19 cellular contexts compared by ENCODE assay signal in genomic region chr19:46980756-46981155, GRCh38. TPM values are rescaled to one million over a fixed set of nuclear protein-coding genes. Genes with fewer than 3 reads are reported as not detected.
DNase-seq lines count a peak whose midpoint lies in the region; ATAC-seq and TF ChIP-seq lines count a peak whose summit lies in the region.
"Had no signal": no experiment of that assay in that cellular context is flagged by ENCODE, and none has a peak within 500 bp of the region (broad histone marks: within the 10 kb centered on the region; RNA-seq: fewer than 3 reads in every experiment).

No MANE protein-coding gene starts in this region.

- intact Hi-C loops in activated CD8-positive, alpha-beta T cell treated with anti-CD3 and anti-CD28 coated beads for 36 hours (cut with micrococcal nuclease): no loop called here

- peak overlapping the region; percentile 53 for H3K27ac Mint-ChIP-seq in activated CD8-positive, alpha-beta T cell treated with anti-CD3 and anti-CD28 coated beads for 36 hours
- no peak overlapping the region for H3K27ac Mint-ChIP-seq in activated CD8-positive, alpha-beta T cell treated with anti-CD3 and anti-CD28 coated beads, Interleukin-2, amount 10 ng/mL, durations not matched to agents 7 days and 5 days
- H3K27ac Mint-ChIP-seq in HFFc6: peak overlapping the region; percentile 78
- H3K27ac Mint-ChIP-seq in osteocyte (ENCODE audit: unreplicated experiment): peak overlapping the region; percentile 83
- H3K27ac Mint-ChIP-seq: T-helper 1 cell treated with Interleukin-12 subunit alpha and Interleukin-12 subunit beta and Interleukin-4 antibody, amounts not matched to agents 30 μg/mL and 1 μg/mL, for 36 hours had no signal

- no peaks in the 10 kb centered on the region for H3K36me3 Mint-ChIP-seq in activated CD8-positive, alpha-beta T cell treated with anti-CD3 and anti-CD28 coated beads for 36 hours (ENCODE audit: low read depth)
- peaks cover 4% of the 10 kb centered on the region for H3K36me3 Mint-ChIP-seq in activated CD8-positive, alpha-beta T cell treated with anti-CD3 and anti-CD28 coated beads, Interleukin-2, amount 10 ng/mL, durations not matched to agents 7 days and 5 days (ENCODE audit: low read depth)
- H3K36me3 Mint-ChIP-seq in HFFc6 (ENCODE audit: low read depth) (peaks cover 13% of the 10 kb centered on the region), osteocyte (ENCODE audit: unreplicated experiment) (peaks cover 4% of the 10 kb centered on the region)
- H3K36me3 Mint-ChIP-seq: immature natural killer cell, WTC11 had no signal

- DNase-seq in activated CD8-positive, alpha-beta T cell treated with anti-CD3 and anti-CD28 coated beads for 36 hours: peak; percentile 25
- no peak for DNase-seq in activated CD8-positive, alpha-beta T cell treated with anti-CD3 and anti-CD28 coated beads, Interleukin-2, amount 10 ng/mL, durations not matched to agents 7 days and 5 days
- DNase-seq in HFFc6 (no peak), osteocyte (ENCODE audit: extremely low spot score, unreplicated experiment) (no peak), NOMO-1 (lab: John Stamatoyannopoulos, UW; ENCODE audit: unreplicated experiment in 2 of 2) (no peak), erythroblast (lab: John Stamatoyannopoulos, UW) (no peak), hypothalamus (lab: John Stamatoyannopoulos, UW) (no peak)
- DNase-seq: activated naive CD4-positive, alpha-beta T cell; EL; immature natural killer cell; lower lobe of right lung; MM.1S; NCI-H1694 treated with DMSO at 0.1 percent for 48 hours; stimulated activated naive CD4-positive, alpha-beta T cell treated with Interleukin-2 at 50 U/mL for 16 hours had no signal

- CTCF ChIA-PET in activated CD8-positive, alpha-beta T cell treated with anti-CD3 and anti-CD28 coated beads for 36 hours (lab: Charles Lee): interaction anchor here (1.5 to 2.0 kb wide), 2 partner anchors 10 to 214 kb away, joined by 3 to 11 read pairs; no protein-coding TSS in a partner anchor
- CTCF ChIA-PET in activated CD8-positive, alpha-beta T cell treated with anti-CD3 and anti-CD28 coated beads, Interleukin-2, amount 10 ng/mL, durations not matched to agents 7 days and 5 days (lab: Charles Lee): no interaction called here

- peaks cover 38% of the 10 kb centered on the region for H3K4me1 Mint-ChIP-seq in activated CD8-positive, alpha-beta T cell treated with anti-CD3 and anti-CD28 coated beads for 36 hours (ENCODE audit: low read depth)
- H3K4me1 Mint-ChIP-seq in activated CD8-positive, alpha-beta T cell treated with anti-CD3 and anti-CD28 coated beads, Interleukin-2, amount 10 ng/mL, durations not matched to agents 7 days and 5 days (ENCODE audit: low read depth): peaks cover 36% of the 10 kb centered on the region
- peaks cover 85% of the 10 kb centered on the region for H3K4me1 Mint-ChIP-seq in HFFc6 (ENCODE audit: low read depth)
- peaks cover 77% of the 10 kb centered on the region for H3K4me1 Mint-ChIP-seq in osteocyte (ENCODE audit: unreplicated experiment)

- POLR2A ChIA-PET in activated CD8-positive, alpha-beta T cell treated with anti-CD3 and anti-CD28 coated beads for 36 hours (lab: Charles Lee): interaction anchor here (2.2 kb wide), 1 partner anchor 25 kb away, joined by 4 read pairs; no protein-coding TSS in a partner anchor
- POLR2A ChIA-PET in activated CD8-positive, alpha-beta T cell treated with anti-CD3 and anti-CD28 coated beads, Interleukin-2, amount 10 ng/mL, durations not matched to agents 7 days and 5 days (lab: Charles Lee): no interaction called here

- TF ChIP-seq POLR2A in erythroblast (IDR thresholded peaks at IDR 0.05; ENCODE audit: low read length): no peak

- no peaks in the 10 kb centered on the region for H3K27me3 Mint-ChIP-seq in activated CD8-positive, alpha-beta T cell treated with anti-CD3 and anti-CD28 coated beads for 36 hours
- H3K27me3 Mint-ChIP-seq in activated CD8-positive, alpha-beta T cell treated with anti-CD3 and anti-CD28 coated beads, Interleukin-2, amount 10 ng/mL, durations not matched to agents 7 days and 5 days (ENCODE audit: low read depth): no peaks in the 10 kb centered on the region
- peaks cover 5% of the 10 kb centered on the region for H3K27me3 Mint-ChIP-seq in HFFc6 (ENCODE audit: insufficient read depth)
- no peaks in the 10 kb centered on the region for H3K27me3 Mint-ChIP-seq in osteocyte (ENCODE audit: unreplicated experiment)

- H3K27ac ChIP-seq in cingulate gyrus (ENCODE audit: low read depth, low read length): peak overlapping the region; percentile 42
- H3K27ac ChIP-seq: A549, lower lobe of right lung had no signal

- peak; percentile 46 for ATAC-seq in activated CD8-positive, alpha-beta T cell treated with anti-CD3 and anti-CD28 coated beads for 36 hours
- no peak for ATAC-seq in activated CD8-positive, alpha-beta T cell treated with anti-CD3 and anti-CD28 coated beads, Interleukin-2, amount 10 ng/mL, durations not matched to agents 7 days and 5 days
- ATAC-seq: A549, esophagus mucosa, lower lobe of right lung, WTC11 had no signal

- no peaks in the 10 kb centered on the region for H3K9me3 Mint-ChIP-seq in activated CD8-positive, alpha-beta T cell treated with anti-CD3 and anti-CD28 coated beads for 36 hours
- H3K9me3 Mint-ChIP-seq in activated CD8-positive, alpha-beta T cell treated with anti-CD3 and anti-CD28 coated beads, Interleukin-2, amount 10 ng/mL, durations not matched to agents 7 days and 5 days (ENCODE audit: insufficient read depth): no peaks in the 10 kb centered on the region
- no peaks in the 10 kb centered on the region for H3K9me3 Mint-ChIP-seq in HFFc6
- no peaks in the 10 kb centered on the region for H3K9me3 Mint-ChIP-seq in osteocyte (ENCODE audit: unreplicated experiment)
- H3K9me3 Mint-ChIP-seq: immature natural killer cell; T-helper 1 cell treated with Interleukin-12 subunit alpha and Interleukin-12 subunit beta and Interleukin-4 antibody, amounts not matched to agents 30 μg/mL and 1 μg/mL, for 36 hours; WTC11 had no signal

- TF ChIP-seq CTCF in activated CD8-positive, alpha-beta T cell treated with anti-CD3 and anti-CD28 coated beads for 36 hours (IDR thresholded peaks at IDR 0.05): no peak
- no peak for TF ChIP-seq CTCF in HFFc6 (IDR thresholded peaks at IDR 0.05)
- TF ChIP-seq CTCF in osteocyte (IDR thresholded peaks at IDR 0.05): no peak

- no peak overlapping the region for H3K4me3 Mint-ChIP-seq in activated CD8-positive, alpha-beta T cell treated with anti-CD3 and anti-CD28 coated beads for 36 hours
- H3K4me3 Mint-ChIP-seq in activated CD8-positive, alpha-beta T cell treated with anti-CD3 and anti-CD28 coated beads, Interleukin-2, amount 10 ng/mL, durations not matched to agents 7 days and 5 days: no peak overlapping the region
- no peak overlapping the region; the same call in 1 of the 2 replicates for H3K4me3 Mint-ChIP-seq in HFFc6
- H3K4me3 Mint-ChIP-seq in osteocyte (ENCODE audit: unreplicated experiment): no peak overlapping the region
- H3K4me3 Mint-ChIP-seq: T-helper 1 cell treated with Interleukin-12 subunit alpha and Interleukin-12 subunit beta and Interleukin-4 antibody, amounts not matched to agents 30 μg/mL and 1 μg/mL, for 36 hours; WTC11 had no signal

RNA-seq across cellular contexts. Expression of gene NPAS1, which starts 38.9 kb away (rescaled TPM):
- under 1 TPM; 0.27 to 0.65 TPM for total RNA-seq in activated CD8-positive, alpha-beta T cell treated with anti-CD3 and anti-CD28 coated beads for 36 hours
- total RNA-seq in activated CD8-positive, alpha-beta T cell treated with anti-CD3 and anti-CD28 coated beads, Interleukin-2, amount 10 ng/mL, durations not matched to agents 7 days and 5 days: not detected
- 10 to 100 TPM in 1 of 6 experiments, 1 to 10 TPM in 5; 2.2 to 11.5 (median 3.6) TPM for total RNA-seq in HFFc6 (2021; fragmentation: NEBNext Ultra II Directional; extraction: Animal tissue kit (Norgen Biotek cat#: 25700))
- total RNA-seq in osteocyte: 0.71 and 0.99 TPM in 2 replicates
